In genomic region chr7:112080441-112080840, GRCh38 we compare ENCODE assay signal across 8 cellular contexts.
DNase-seq lines count a peak whose midpoint lies in the region; ATAC-seq and TF ChIP-seq lines count a peak whose summit lies in the region.

No MANE protein-coding gene starts in this region.

- peaks cover 9% of the 10 kb centered on the region for H3K27me3 Mint-ChIP-seq in T-helper 2 cell treated with Interferon-gamma antibody and Interleukin-4, amounts not matched to agents 5 μg/mL and 100 μg/mL, for 36 hours (ENCODE audit: low read depth)

- peak overlapping the region; percentile 23 for H3K4me3 ChIP-seq in HL-60 (replicated peaks; ENCODE audit: insufficient read depth, low read length)
- no peak overlapping the region for H3K4me3 ChIP-seq in left lung

- H3K9me3 ChIP-seq in left lung = no peaks in the 10 kb centered on the region

- peaks cover 7% of the 10 kb centered on the region for H3K4me1 Mint-ChIP-seq in T-helper 2 cell treated with Interferon-gamma antibody and Interleukin-4, amounts not matched to agents 5 μg/mL and 100 μg/mL, for 36 hours (ENCODE audit: low read depth)

- peaks cover 7 to 74% of the 10 kb centered on the region in 2 donors for H3K4me1 ChIP-seq in left lung

- H3K27ac ChIP-seq in HL-60 (replicated peaks) (peak overlapping the region; percentile 73), left lung (peak overlapping the region; percentile 76 to 92)

- ATAC-seq in GM21447 (IDR thresholded peaks at IDR 0.05; ENCODE audit: unreplicated experiment) (peak; percentile 91), left lung (peak; percentile 67)

- H3K9me3 Mint-ChIP-seq in T-helper 2 cell treated with Interferon-gamma antibody and Interleukin-4, amounts not matched to agents 5 μg/mL and 100 μg/mL, for 36 hours = no peaks in the 10 kb centered on the region

- H3K4me3 Mint-ChIP-seq in T-helper 2 cell treated with Interferon-gamma antibody and Interleukin-4, amounts not matched to agents 5 μg/mL and 100 μg/mL, for 36 hours = no peak overlapping the region

- TF ChIP-seq CTCF in HL-60 (IDR thresholded peaks at IDR 0.05; ENCODE audit: insufficient read depth, low read length) (no peak), left lung (IDR thresholded peaks at IDR 0.05) (no peak)

- DNase-seq in DMS53 treated with DMSO at 0.1 percent for 48 hours (lab: John Stamatoyannopoulos, UW; ENCODE audit: unreplicated experiment) (peak; percentile 99), HL-60 (ENCODE audit: low read depth in 1 of 2, low spot score in 1 of 2) (peak; percentile 83 to 91), amniotic epithelial cell (ENCODE audit: low read depth) (peak; percentile 89), left lung (no peak)
- no peak for DNase-seq in activated T-cell treated with anti-CD3 and anti-CD28 coated beads, Interleukin-2, amount 50 U/mL, for 1 hour
- no peak for DNase-seq in T-helper 2 cell treated with Interferon-gamma antibody and Interleukin-4, amounts not matched to agents 5 μg/mL and 100 μg/mL, for 36 hours (ENCODE audit: low spot score)
- no peak for DNase-seq in stimulated activated CD4-positive, alpha-beta T cell treated with anti-CD3 and anti-CD28 coated beads, Interleukin-1b, Interleukin-23, amount 100 ng/mL, for 48 hours

- no peaks in the 10 kb centered on the region for H3K36me3 Mint-ChIP-seq in T-helper 2 cell treated with Interferon-gamma antibody and Interleukin-4, amounts not matched to agents 5 μg/mL and 100 μg/mL, for 36 hours (ENCODE audit: low read depth)

- no peaks in the 10 kb centered on the region for H3K36me3 ChIP-seq in left lung

- intact Hi-C loops in left lung (cut with DNase I) = no loop called here

- H3K27ac Mint-ChIP-seq in T-helper 2 cell treated with Interferon-gamma antibody and Interleukin-4, amounts not matched to agents 5 μg/mL and 100 μg/mL, for 36 hours = no peak overlapping the region

- no peaks in the 10 kb centered on the region for H3K27me3 ChIP-seq in HL-60 (ENCODE audit: insufficient read depth, poor library complexity, severe bottlenecking)
- no peaks in the 10 kb centered on the region for H3K27me3 ChIP-seq in left lung

Comparison
In these comparisons a context has a peak if more than half of its experiments do, and no peak if none do; other contexts are left out.
1. DNase-seq: peak in DMS53 treated with DMSO at 0.1 percent for 48 hours (single experiment), HL-60 (2 of 2) and amniotic epithelial cell (single experiment); none in left lung (0 of 2), activated T-cell treated with anti-CD3 and anti-CD28 coated beads, Interleukin-2, amount 50 U/mL, for 1 hour (single experiment), T-helper 2 cell treated with Interferon-gamma antibody and Interleukin-4, amounts not matched to agents 5 μg/mL and 100 μg/mL, for 36 hours (single experiment) and stimulated activated CD4-positive, alpha-beta T cell treated with anti-CD3 and anti-CD28 coated beads, Interleukin-1b, Interleukin-23, amount 100 ng/mL, for 48 hours (single experiment).